Comparison of ENCODE assay signal across 10 cellular contexts in genomic region chr4:105436414-105436813, GRCh38.
"Had no signal": no experiment of that assay in that cellular context is flagged by ENCODE, and none has a peak within 500 bp of the region (broad histone marks: within the 10 kb centered on the region; RNA-seq: fewer than 3 reads in every experiment).

No MANE protein-coding gene starts in this region.

- H3K9me3 ChIP-seq: HAP-1 had no signal

- H2AFZ ChIP-seq: GM23248 had no signal

- ATAC-seq: HCT116, HepG2, K562 had no signal

- DNase-seq: GM23248, GOT3, H7, HFFc6, KG1 had no signal

- H3K27ac ChIP-seq: GM23248, HL-60 had no signal

- H3K4me1 ChIP-seq: HAP-1 had no signal

- H3K9ac ChIP-seq: GM23248 had no signal

- FAIRE-seq: HepG2, K562 had no signal

- H3K4me3 ChIP-seq: GM23248, HAP-1, K562 had no signal
